8 cellular contexts compared by ENCODE assay signal in the genomic region with DNA sequence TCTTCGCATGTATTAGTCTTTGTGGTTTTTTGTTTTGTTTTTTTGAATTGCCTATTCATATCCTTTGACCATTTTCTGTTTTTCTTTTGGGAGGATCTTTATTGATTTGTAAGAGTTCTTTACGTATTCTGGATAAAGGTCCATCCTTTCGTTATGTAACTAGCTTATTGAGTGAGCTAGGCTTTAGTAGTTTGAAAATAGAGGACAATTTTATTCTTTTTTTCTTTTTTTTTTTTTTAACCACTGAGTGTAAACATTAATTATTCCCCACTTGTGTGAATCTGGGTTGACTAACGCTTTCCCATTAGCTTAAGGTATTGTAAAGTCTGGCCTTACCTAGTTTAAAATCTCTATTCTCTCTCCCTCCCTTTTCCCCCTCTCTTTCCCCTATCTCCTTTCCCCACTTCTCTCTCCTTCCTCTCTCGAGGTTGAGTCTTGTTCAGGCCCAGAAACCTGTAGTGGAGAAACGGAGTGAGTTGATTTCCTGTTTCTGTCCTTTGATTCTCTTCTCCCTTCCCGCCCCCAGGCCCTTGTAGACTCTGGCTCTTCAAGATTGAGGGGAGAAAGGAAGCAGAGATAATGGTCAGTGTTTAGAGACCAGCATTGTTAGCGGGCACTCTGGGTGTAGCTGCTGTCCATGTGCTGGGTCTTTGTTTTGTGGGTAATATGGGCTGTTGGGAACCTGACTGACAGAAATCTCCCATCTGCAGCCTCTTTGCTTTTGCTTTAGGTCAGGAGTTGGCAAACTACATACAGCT. TPM values are rescaled to one million over a fixed set of nuclear protein-coding genes. Genes with fewer than 3 reads are reported as not detected.
DNase-seq lines count a peak whose midpoint lies in the region; ATAC-seq, FAIRE-seq and TF ChIP-seq lines count a peak whose summit lies in the region.

No MANE protein-coding gene starts in this region.

- peaks cover 36% of the 10 kb centered on the region for H3K4me1 ChIP-seq in keratinocyte (ENCODE audit: control insufficient read depth, extremely low read depth, insufficient read depth, low read length)

- no peak for TF ChIP-seq CTCF in AG09309 (IDR thresholded peaks at IDR 0.05; ENCODE audit: control insufficient read depth, insufficient read depth, low read depth, low read length, missing control alignments)
- TF ChIP-seq CTCF in GM10266 (IDR thresholded peaks at IDR 0.05; ENCODE audit: control insufficient read depth, insufficient read depth, low read depth, missing control alignments) = no peak
- no peak for TF ChIP-seq CTCF in astrocyte of the spinal cord (IDR thresholded peaks at IDR 0.05; ENCODE audit: low read depth, low read length)
- TF ChIP-seq CTCF in keratinocyte (optimal IDR thresholded peaks at IDR 0.05 in 1 of 3, IDR thresholded peaks at IDR 0.05 in 1 of 3, conservative IDR thresholded peaks at IDR 0.05 in 1 of 3; ENCODE audit: extremely low read depth in 1 of 3, insufficient read depth in 2 of 3, low read length in 3 of 3) = no peak

- peaks cover 3 to 6% of the 10 kb centered on the region in 2 experiments for H3K36me3 ChIP-seq in keratinocyte (ENCODE audit: control insufficient read depth in 2 of 2, extremely low read depth in 1 of 2, insufficient read depth in 2 of 2, low read length in 2 of 2)

- peak overlapping the region; percentile 93 for H3K4me3 ChIP-seq in AG09309 (ENCODE audit: control insufficient read depth, low read depth, low read length)
- H3K4me3 ChIP-seq in astrocyte of the spinal cord (ENCODE audit: low read depth, low read length) = peak overlapping the region; percentile 58
- peak overlapping the region; percentile 91 to 98 (median 93) for H3K4me3 ChIP-seq in keratinocyte (ENCODE audit: control insufficient read depth in 2 of 3, extremely low read depth in 1 of 3, insufficient read depth in 2 of 3, low read depth in 1 of 3, low read length in 3 of 3)

- peak overlapping the region; percentile 84 for H3K4me2 ChIP-seq in keratinocyte (ENCODE audit: control insufficient read depth, extremely low read depth, insufficient read depth, low read depth, low read length)

- H3K9me3 ChIP-seq in keratinocyte (ENCODE audit: control insufficient read depth, low read depth, low read length) = no peaks in the 10 kb centered on the region

- peak overlapping the region; percentile 88 for H3K9ac ChIP-seq in keratinocyte (ENCODE audit: control insufficient read depth, extremely low read depth, insufficient read depth, low read length)

- peak; percentile 26 for FAIRE-seq in keratinocyte (lab: Jason Lieb, UNC)
- no peak for FAIRE-seq in frontal cortex (lab: Jason Lieb, UNC)

- no peak overlapping the region for H2AFZ ChIP-seq in keratinocyte (ENCODE audit: control insufficient read depth, low read length)

- ATAC-seq in GM18867 (IDR thresholded peaks at IDR 0.05; ENCODE audit: unreplicated experiment) = no peak

- DNase-seq in AG09309 (ENCODE audit: low read depth) = no peak
- DNase-seq in GM10266 (ENCODE audit: extremely low spot score) = peak; percentile 24
- peak; percentile 18 for DNase-seq in NOMO-1 treated with dmso at 0.1 percent for 144 hours (lab: John Stamatoyannopoulos, UW; ENCODE audit: unreplicated experiment)
- DNase-seq in astrocyte of the spinal cord (ENCODE audit: low read depth, low spot score) = peak; percentile 31
- DNase-seq in keratinocyte (ENCODE audit: low read depth, low spot score) = no peak
- peak; percentile 1 for DNase-seq in stimulated activated naive CD4-positive, alpha-beta T cell treated with Interleukin-2 at 50 U/mL for 16 hours (lab: John Stamatoyannopoulos, UW)
- no peak for DNase-seq in frontal cortex (ENCODE audit: low spot score in 2 of 2)

- H3K27me3 ChIP-seq in keratinocyte (ENCODE audit: control insufficient read depth, extremely low read depth, insufficient read depth, low read length) = no peaks in the 10 kb centered on the region

- H3K27ac ChIP-seq in keratinocyte (ENCODE audit: control insufficient read depth, insufficient read depth, low read length) = peak overlapping the region; percentile 98

- dilution Hi-C loops in keratinocyte (cut with MboI; ENCODE audit: extremely low pct_ligation_motif_present, low sequenced_read_pairs) = no loop called here

- H4K20me1 ChIP-seq in keratinocyte (ENCODE audit: control insufficient read depth, extremely low read depth, insufficient read depth, low read length) = no peaks in the 10 kb centered on the region

- peaks cover 55% of the 10 kb centered on the region for H3K79me2 ChIP-seq in keratinocyte (ENCODE audit: control insufficient read depth, insufficient read depth, low read length)

- in situ Hi-C loops in astrocyte of the spinal cord (cut with HindIII; ENCODE audit: low sequenced_read_pairs) = no loop called here

- peaks cover 2% of the 10 kb centered on the region for H3K9me1 ChIP-seq in keratinocyte (ENCODE audit: control insufficient read depth, extremely low read depth, insufficient read depth, low read length)

RNA-seq across cellular contexts. Expression of gene MORC3, which starts 1.5 kb away (rescaled TPM):
- 21.4 to 38.1 TPM (median 25.7 TPM) in 3 replicates for polyA plus RNA-seq in keratinocyte
- polyA plus RNA-seq in keratinocyte (2011; ENCODE audit: low read depth) = 200 TPM
- 13.4 and 26.8 TPM in 2 replicates for polyA plus RNA-seq in keratinocyte (2011; cell fraction: cytosol; rRNA removed)
- 35.8 and 50.7 TPM in 2 replicates for polyA plus RNA-seq in keratinocyte (2011; cell fraction: nucleus; rRNA removed)
- polyA plus RNA-seq in keratinocyte (2012; ENCODE audit: low replicate concordance) = 17.9 and 22.3 TPM in 2 replicates
- 3.2 to 53.6 TPM (median 23.2 TPM) in 3 replicates for polyA minus RNA-seq in keratinocyte
- polyA minus RNA-seq in keratinocyte (2011; cell fraction: cytosol; rRNA and poly(A)+ RNA removed) = 24.2 TPM
- polyA minus RNA-seq in keratinocyte (2011; cell fraction: nucleus; rRNA and poly(A)+ RNA removed) = 24.9 and 49.7 TPM in 2 replicates
- 135 TPM for total RNA-seq in frontal cortex

Comparison
In these comparisons a context has a peak if more than half of its experiments do, and no peak if none do; other contexts are left out.
1. DNase-seq: peak in GM10266 (single experiment), NOMO-1 treated with dmso at 0.1 percent for 144 hours (single experiment), astrocyte of the spinal cord (single experiment) and stimulated activated naive CD4-positive, alpha-beta T cell treated with Interleukin-2 at 50 U/mL for 16 hours (single experiment); none in AG09309 (single experiment), keratinocyte (single experiment) and frontal cortex (0 of 2).
2. Peak in every context shown above with its lines, with median percentiles within 50 percentile points of each other: H3K4me3 ChIP-seq.